In genomic region chrX:337331-337831, GRCh38 we compare ENCODE assay signal across 1 cellular context.
TF ChIP-seq lines count a peak whose summit lies in the region.

No MANE protein-coding gene starts in this region.

TF ChIP-seq in HepG2, 621 proteins besides CTCF, POLR2A, EP300 and RAD21:
- peak; percentile 32 for TF ChIP-seq AGO2 (optimal IDR thresholded peaks at IDR 0.05; ENCODE audit: low read depth, low read length)
- no peak for TF ChIP-seq ZFP62 (CRISPR knock-in tag; IDR thresholded peaks at IDR 0.05)
